Comparison of ENCODE assay signal across 8 cellular contexts in the genomic region with DNA sequence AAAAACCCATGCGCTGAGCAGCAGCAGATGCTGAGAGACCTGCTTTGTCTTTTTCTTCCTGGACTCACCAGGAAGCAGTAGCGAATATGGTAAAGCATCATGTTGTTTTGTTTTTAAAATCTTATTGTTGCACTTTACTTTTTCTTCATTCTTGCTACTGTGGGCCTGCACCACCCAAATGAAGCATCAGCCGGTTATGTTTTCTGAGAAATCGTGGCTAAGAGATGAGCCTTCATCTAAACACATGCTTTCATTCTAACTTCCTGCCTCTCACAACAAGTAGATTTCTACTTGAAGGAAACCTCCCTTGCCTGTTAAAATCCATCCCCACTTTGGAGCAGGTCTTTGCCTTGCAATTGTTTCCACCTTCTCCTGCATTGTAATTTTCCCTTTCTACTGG.
"Had no signal": no experiment of that assay in that cellular context is flagged by ENCODE, and none has a peak within 500 bp of the region (broad histone marks: within the 10 kb centered on the region; RNA-seq: fewer than 3 reads in every experiment).

No MANE protein-coding gene starts in this region.

- H3K4me1 ChIP-seq: HAP-1 had no signal

- H3K4me3 Mint-ChIP-seq: H9, HFFc6 had no signal

- H2AFZ ChIP-seq: GM23248 had no signal

- H3K4me3 ChIP-seq: GM23248, HAP-1 had no signal

- H3K9me3 Mint-ChIP-seq: HFFc6 had no signal

- H3K9me3 ChIP-seq: HAP-1 had no signal

- H3K27ac ChIP-seq: GM23248 had no signal

- ATAC-seq: HCT116 had no signal

- H3K27ac Mint-ChIP-seq: H9, HFFc6 had no signal

- H3K36me3 ChIP-seq: HAP-1 had no signal

- DNase-seq: GM23248, GOT3, H7, H9, HCEC 1CT, HFFc6 had no signal
